1 cellular context compared by ENCODE assay signal in the genomic region with DNA sequence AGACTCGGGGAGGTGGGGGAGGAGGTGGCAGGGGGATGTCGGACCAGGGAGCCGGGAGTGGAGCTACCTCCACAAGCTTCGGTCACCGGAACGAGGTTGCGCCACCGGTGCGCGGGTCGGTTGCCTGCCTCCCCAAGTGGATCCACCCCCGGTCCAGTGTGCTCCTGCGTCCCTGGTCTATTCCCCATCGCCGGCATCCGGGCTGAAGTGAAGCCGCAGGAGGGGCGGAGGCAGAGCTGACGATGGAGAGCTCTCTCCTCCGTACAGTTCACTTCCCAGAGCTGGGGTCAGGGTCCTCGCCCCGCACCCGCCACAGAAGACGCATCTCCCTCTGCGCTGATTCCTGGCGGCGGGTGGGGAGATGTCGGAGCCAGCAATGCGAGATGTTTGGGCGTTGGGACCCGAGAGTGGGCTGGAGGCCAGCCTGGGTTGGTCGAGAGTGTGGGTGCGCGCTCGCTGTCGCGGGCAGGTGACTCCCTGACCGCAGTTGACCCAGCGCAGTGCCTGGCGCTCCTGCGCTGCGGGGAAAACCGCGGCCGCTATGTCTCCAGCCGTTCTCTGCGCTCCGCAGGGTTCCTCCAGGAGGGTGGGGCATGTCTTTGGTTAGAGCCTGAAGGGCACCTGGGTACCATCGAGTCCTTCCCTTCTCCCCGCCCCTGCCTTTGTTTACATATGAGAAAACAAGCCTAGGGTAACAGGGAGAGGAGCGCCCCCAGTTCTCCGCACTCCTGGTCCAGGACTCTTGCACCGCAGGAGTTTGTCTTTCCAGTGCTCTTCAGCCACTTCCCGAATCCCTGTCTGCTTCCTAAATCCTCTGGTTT.
TF ChIP-seq lines count a peak whose summit lies in the region.

No MANE protein-coding gene starts in this region.

TF ChIP-seq in SK-N-SH treated with all-trans-retinoic acid at 6 μM for 48 hours, 23 proteins besides CTCF, POLR2A, EP300 and RAD21 (continued from another document):
- TF ChIP-seq CREB5 (CRISPR knock-in tag; IDR thresholded peaks at IDR 0.05; ENCODE audit: low read depth) (no peak), TCF4 (CRISPR knock-in tag; IDR thresholded peaks at IDR 0.05; ENCODE audit: borderline replicate concordance) (no peak), ZNF8 (CRISPR knock-in tag; IDR thresholded peaks at IDR 0.05) (no peak), ZC3H10 (CRISPR knock-in tag; IDR thresholded peaks at IDR 0.05) (no peak), ISL1 (CRISPR knock-in tag; IDR thresholded peaks at IDR 0.05) (no peak), ZFP3 (CRISPR knock-in tag; IDR thresholded peaks at IDR 0.05) (no peak)
- TF ChIP-seq, protein P1, sequence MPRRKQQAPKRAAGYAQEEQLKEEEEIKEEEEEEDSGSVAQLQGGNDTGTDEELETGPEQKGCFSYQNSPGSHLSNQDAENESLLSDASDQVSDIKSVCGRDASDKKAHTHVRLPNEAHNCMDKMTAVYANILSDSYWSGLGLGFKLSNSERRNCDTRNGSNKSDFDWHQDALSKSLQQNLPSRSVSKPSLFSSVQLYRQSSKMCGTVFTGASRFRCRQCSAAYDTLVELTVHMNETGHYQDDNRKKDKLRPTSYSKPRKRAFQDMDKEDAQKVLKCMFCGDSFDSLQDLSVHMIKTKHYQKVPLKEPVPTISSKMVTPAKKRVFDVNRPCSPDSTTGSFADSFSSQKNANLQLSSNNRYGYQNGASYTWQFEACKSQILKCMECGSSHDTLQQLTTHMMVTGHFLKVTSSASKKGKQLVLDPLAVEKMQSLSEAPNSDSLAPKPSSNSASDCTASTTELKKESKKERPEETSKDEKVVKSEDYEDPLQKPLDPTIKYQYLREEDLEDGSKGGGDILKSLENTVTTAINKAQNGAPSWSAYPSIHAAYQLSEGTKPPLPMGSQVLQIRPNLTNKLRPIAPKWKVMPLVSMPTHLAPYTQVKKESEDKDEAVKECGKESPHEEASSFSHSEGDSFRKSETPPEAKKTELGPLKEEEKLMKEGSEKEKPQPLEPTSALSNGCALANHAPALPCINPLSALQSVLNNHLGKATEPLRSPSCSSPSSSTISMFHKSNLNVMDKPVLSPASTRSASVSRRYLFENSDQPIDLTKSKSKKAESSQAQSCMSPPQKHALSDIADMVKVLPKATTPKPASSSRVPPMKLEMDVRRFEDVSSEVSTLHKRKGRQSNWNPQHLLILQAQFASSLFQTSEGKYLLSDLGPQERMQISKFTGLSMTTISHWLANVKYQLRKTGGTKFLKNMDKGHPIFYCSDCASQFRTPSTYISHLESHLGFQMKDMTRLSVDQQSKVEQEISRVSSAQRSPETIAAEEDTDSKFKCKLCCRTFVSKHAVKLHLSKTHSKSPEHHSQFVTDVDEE (CRISPR knock-in tag; IDR thresholded peaks at IDR 0.05): no peak
